ENCODE assay signal across 33 cellular contexts in the genomic region with DNA sequence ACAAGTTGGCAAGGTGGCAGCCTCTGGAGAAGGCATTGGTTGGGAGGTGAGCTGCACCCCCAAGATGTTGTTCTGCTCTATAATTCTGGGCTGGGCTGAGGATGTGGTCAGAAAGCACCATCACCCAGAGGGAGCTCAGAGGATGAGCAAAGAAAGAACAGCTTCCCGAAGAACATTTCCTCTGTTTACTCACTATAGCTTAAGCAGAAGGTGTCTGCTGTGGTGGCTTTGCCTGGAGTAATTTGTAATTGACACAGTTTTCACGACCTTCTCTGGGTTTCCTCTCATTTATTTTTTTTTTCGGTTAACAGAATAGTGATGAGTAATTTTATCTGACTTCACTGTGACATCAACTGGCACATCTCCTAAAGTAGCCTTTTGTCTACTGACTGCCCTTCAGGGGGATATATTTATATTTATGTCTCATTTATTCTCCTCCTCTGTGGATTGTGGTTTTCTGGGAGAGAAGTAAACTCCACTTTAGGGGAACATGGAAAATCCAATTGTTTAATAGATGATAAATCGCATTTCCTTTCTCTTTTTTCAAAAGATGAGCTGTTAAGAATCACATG. TPM values are rescaled to one million over a fixed set of nuclear protein-coding genes. Genes with fewer than 3 reads are reported as not detected.
DNase-seq lines count a peak whose midpoint lies in the region; ATAC-seq, FAIRE-seq and TF ChIP-seq lines count a peak whose summit lies in the region.
"Had no signal": no experiment of that assay in that cellular context is flagged by ENCODE, and none has a peak within 500 bp of the region (broad histone marks: within the 10 kb centered on the region; RNA-seq: fewer than 3 reads in every experiment).

No MANE protein-coding gene starts in this region.

- H3K27ac ChIP-seq in astrocyte (ENCODE audit: low read depth, low read length): no peak overlapping the region
- H3K27ac ChIP-seq in MM.1S (ENCODE audit: low read length): no peak overlapping the region
- H3K27ac ChIP-seq: A549, cardiac muscle cell, colonic mucosa, epithelial cell of prostate, foreskin keratinocyte, HL-60, ovary, stomach, tibial nerve had no signal

- H3K4me1 Mint-ChIP-seq in natural killer cell treated with Interleukin-12 subunit alpha and Interleukin-12 subunit beta and Interleukin-15 and Interleukin-18, amount 100 ng/mL, for 72 hours (ENCODE audit: low read depth in 2 of 2): peaks cover 18% of the 10 kb centered on the region in 2 donors
- peaks cover 5 to 6% of the 10 kb centered on the region in 2 donors for H3K4me1 Mint-ChIP-seq in natural killer cell
- no peaks in the 10 kb centered on the region for H3K4me1 Mint-ChIP-seq in astrocyte (ENCODE audit: low read depth, unreplicated experiment)
- peaks cover 5% of the 10 kb centered on the region for H3K4me1 Mint-ChIP-seq in activated T-helper 1 cell treated with anti-CD3 and anti-CD28 coated beads, Interleukin-12 subunit alpha, Interleukin-12 subunit beta, Interleukin-2, Interleukin-4 antibody, amounts not matched to agents 30 ng/mL and 10 ng/mL and 1 ng/mL, durations not matched to agents 14 hours and 24 hours and 36 hours (ENCODE audit: low read depth)
- H3K4me1 Mint-ChIP-seq: activated naive CD4-positive, alpha-beta T cell treated with anti-CD3 and anti-CD28 coated beads, Interleukin-2, amount 50 U/mL, for 24 hours; nephron progenitor cell had no signal

- no peak overlapping the region for H2AFZ ChIP-seq in astrocyte (ENCODE audit: low read depth, low read length)
- H2AFZ ChIP-seq in MM.1S (ENCODE audit: low read length): no peak overlapping the region

- no peaks in the 10 kb centered on the region for H3K9me2 ChIP-seq in MM.1S (replicated peaks; ENCODE audit: insufficient read depth, low read length)

- ATAC-seq in natural killer cell treated with Interleukin-12 subunit alpha and Interleukin-12 subunit beta and Interleukin-15 and Interleukin-18, amount 100 ng/mL, for 72 hours: peak; percentile 70 to 76
- ATAC-seq in natural killer cell: no peak
- ATAC-seq: A549; activated CD8-positive, alpha-beta memory T cell treated with anti-CD3 and anti-CD28 coated beads, Interleukin-2, amount 10 ng/mL, durations not matched to agents 7 days and 5 days; foreskin keratinocyte; mucosa of descending colon had no signal

- peak overlapping the region in 1 of 2 donors; percentile 73 for H3K27ac Mint-ChIP-seq in natural killer cell treated with Interleukin-12 subunit alpha and Interleukin-12 subunit beta and Interleukin-15 and Interleukin-18, amount 100 ng/mL, for 72 hours
- H3K27ac Mint-ChIP-seq in natural killer cell (no peak overlapping the region), astrocyte (ENCODE audit: unreplicated experiment) (no peak overlapping the region)
- H3K27ac Mint-ChIP-seq in activated T-helper 1 cell treated with anti-CD3 and anti-CD28 coated beads, Interleukin-12 subunit alpha, Interleukin-12 subunit beta, Interleukin-2, Interleukin-4 antibody, amounts not matched to agents 30 ng/mL and 10 ng/mL and 1 ng/mL, durations not matched to agents 14 hours and 24 hours and 36 hours: no peak overlapping the region
- H3K27ac Mint-ChIP-seq: activated CD8-positive, alpha-beta memory T cell treated with anti-CD3 and anti-CD28 coated beads, Interleukin-2, amount 10 ng/mL, durations not matched to agents 7 days and 5 days; activated naive CD4-positive, alpha-beta T cell treated with anti-CD3 and anti-CD28 coated beads, Interleukin-2, amount 50 U/mL, for 24 hours; nephron progenitor cell had no signal

- FAIRE-seq in astrocyte (lab: Jason Lieb, UNC) (no peak), GM12892 (lab: Jason Lieb, UNC) (no peak)
- FAIRE-seq: A549 had no signal

- no peaks in the 10 kb centered on the region for H3K4me1 ChIP-seq in astrocyte (ENCODE audit: insufficient read depth, low read length)
- H3K4me1 ChIP-seq in MM.1S (ENCODE audit: low read length): no peaks in the 10 kb centered on the region
- H3K4me1 ChIP-seq: A549, Caco-2, colonic mucosa, foreskin keratinocyte, stomach, tibial nerve had no signal

- H3K4me3 ChIP-seq in astrocyte (ENCODE audit: insufficient read depth, low read depth, low read length) (no peak overlapping the region), MM.1S (ENCODE audit: low read length) (no peak overlapping the region)
- H3K4me3 ChIP-seq: A549, cardiac muscle cell, colonic mucosa, lung, mucosa of descending colon, ovary, stomach, tibial nerve had no signal

- TF ChIP-seq CTCF in natural killer cell (IDR thresholded peaks at IDR 0.05) (no peak), astrocyte (IDR thresholded peaks at IDR 0.05; ENCODE audit: insufficient read depth, low read depth, low read length) (no peak), MM.1S (IDR thresholded peaks at IDR 0.05; ENCODE audit: low read length) (no peak)

- no peaks in the 10 kb centered on the region for H3K9me3 Mint-ChIP-seq in natural killer cell treated with Interleukin-12 subunit alpha and Interleukin-12 subunit beta and Interleukin-15 and Interleukin-18, amount 100 ng/mL, for 72 hours
- no peaks in the 10 kb centered on the region for H3K9me3 Mint-ChIP-seq in natural killer cell
- peaks cover 20% of the 10 kb centered on the region for H3K9me3 Mint-ChIP-seq in astrocyte (ENCODE audit: unreplicated experiment)
- H3K9me3 Mint-ChIP-seq in activated T-helper 1 cell treated with anti-CD3 and anti-CD28 coated beads, Interleukin-12 subunit alpha, Interleukin-12 subunit beta, Interleukin-2, Interleukin-4 antibody, amounts not matched to agents 30 ng/mL and 10 ng/mL and 1 ng/mL, durations not matched to agents 14 hours and 24 hours and 36 hours: no peaks in the 10 kb centered on the region
- H3K9me3 Mint-ChIP-seq: activated naive CD4-positive, alpha-beta T cell treated with anti-CD3 and anti-CD28 coated beads, Interleukin-2, amount 50 U/mL, for 24 hours had no signal

- no peak for TF ChIP-seq POLR2A in GM12892 (IDR thresholded peaks at IDR 0.05; ENCODE audit: low read depth, low read length)

- no peaks in the 10 kb centered on the region for H4K20me1 ChIP-seq in astrocyte (ENCODE audit: insufficient read depth, low read length)
- H4K20me1 ChIP-seq in MM.1S (ENCODE audit: insufficient read depth, low read length): no peaks in the 10 kb centered on the region

- H3K27me3 ChIP-seq in astrocyte (ENCODE audit: insufficient read depth, low read length) (peaks cover 2% of the 10 kb centered on the region), MM.1S (replicated peaks; ENCODE audit: insufficient read depth, low read length) (no peaks in the 10 kb centered on the region)
- H3K27me3 ChIP-seq: cardiac muscle cell, colonic mucosa, foreskin keratinocyte, ovary, stomach, tibial nerve had no signal

- intact Hi-C loops in natural killer cell (cut with micrococcal nuclease): no loop called here
- intact Hi-C loops in activated T-helper 1 cell treated with anti-CD3 and anti-CD28 coated beads, Interleukin-12 subunit alpha, Interleukin-12 subunit beta, Interleukin-2, Interleukin-4 antibody, amounts not matched to agents 30 ng/mL and 10 ng/mL and 1 ng/mL, durations not matched to agents 14 hours and 24 hours and 36 hours (cut with micrococcal nuclease): no loop called here

- no peaks in the 10 kb centered on the region for H3K36me3 Mint-ChIP-seq in natural killer cell treated with Interleukin-12 subunit alpha and Interleukin-12 subunit beta and Interleukin-15 and Interleukin-18, amount 100 ng/mL, for 72 hours
- no peaks in the 10 kb centered on the region for H3K36me3 Mint-ChIP-seq in natural killer cell
- H3K36me3 Mint-ChIP-seq in astrocyte (ENCODE audit: low read depth, unreplicated experiment): no peaks in the 10 kb centered on the region
- no peaks in the 10 kb centered on the region for H3K36me3 Mint-ChIP-seq in activated T-helper 1 cell treated with anti-CD3 and anti-CD28 coated beads, Interleukin-12 subunit alpha, Interleukin-12 subunit beta, Interleukin-2, Interleukin-4 antibody, amounts not matched to agents 30 ng/mL and 10 ng/mL and 1 ng/mL, durations not matched to agents 14 hours and 24 hours and 36 hours (ENCODE audit: low read depth)
- H3K36me3 Mint-ChIP-seq: activated CD8-positive, alpha-beta memory T cell treated with anti-CD3 and anti-CD28 coated beads, Interleukin-2, amount 10 ng/mL, durations not matched to agents 7 days and 5 days; activated naive CD4-positive, alpha-beta T cell treated with anti-CD3 and anti-CD28 coated beads, Interleukin-2, amount 50 U/mL, for 24 hours had no signal

- H3K9me3 ChIP-seq in astrocyte (ENCODE audit: insufficient read depth, low read depth, low read length): no peaks in the 10 kb centered on the region
- no peaks in the 10 kb centered on the region for H3K9me3 ChIP-seq in MM.1S (replicated peaks; ENCODE audit: insufficient read depth, low read length)
- H3K9me3 ChIP-seq: Caco-2, colonic mucosa, ovary had no signal

- H3F3A ChIP-seq in MM.1S (ENCODE audit: insufficient read depth, low read length): no peaks in the 10 kb centered on the region

- H3K27me3 Mint-ChIP-seq in natural killer cell treated with Interleukin-12 subunit alpha and Interleukin-12 subunit beta and Interleukin-15 and Interleukin-18, amount 100 ng/mL, for 72 hours: peaks cover 6 to 7% of the 10 kb centered on the region in 2 donors
- H3K27me3 Mint-ChIP-seq in natural killer cell (ENCODE audit: low read depth in 2 of 2) (peaks cover 0 to 8% of the 10 kb centered on the region in 2 donors), astrocyte (ENCODE audit: low read depth, unreplicated experiment) (peaks cover 11% of the 10 kb centered on the region)
- no peaks in the 10 kb centered on the region for H3K27me3 Mint-ChIP-seq in activated T-helper 1 cell treated with anti-CD3 and anti-CD28 coated beads, Interleukin-12 subunit alpha, Interleukin-12 subunit beta, Interleukin-2, Interleukin-4 antibody, amounts not matched to agents 30 ng/mL and 10 ng/mL and 1 ng/mL, durations not matched to agents 14 hours and 24 hours and 36 hours (ENCODE audit: insufficient read depth)
- H3K27me3 Mint-ChIP-seq: activated naive CD4-positive, alpha-beta T cell treated with anti-CD3 and anti-CD28 coated beads, Interleukin-2, amount 50 U/mL, for 24 hours had no signal

- H3K4me3 Mint-ChIP-seq in natural killer cell treated with Interleukin-12 subunit alpha and Interleukin-12 subunit beta and Interleukin-15 and Interleukin-18, amount 100 ng/mL, for 72 hours: peak overlapping the region; percentile 19
- H3K4me3 Mint-ChIP-seq in natural killer cell: no peak overlapping the region
- no peak overlapping the region for H3K4me3 Mint-ChIP-seq in astrocyte (ENCODE audit: unreplicated experiment)
- H3K4me3 Mint-ChIP-seq in activated T-helper 1 cell treated with anti-CD3 and anti-CD28 coated beads, Interleukin-12 subunit alpha, Interleukin-12 subunit beta, Interleukin-2, Interleukin-4 antibody, amounts not matched to agents 30 ng/mL and 10 ng/mL and 1 ng/mL, durations not matched to agents 14 hours and 24 hours and 36 hours: no peak overlapping the region
- H3K4me3 Mint-ChIP-seq: activated CD8-positive, alpha-beta memory T cell treated with anti-CD3 and anti-CD28 coated beads, Interleukin-2, amount 10 ng/mL, durations not matched to agents 7 days and 5 days; activated naive CD4-positive, alpha-beta T cell treated with anti-CD3 and anti-CD28 coated beads, Interleukin-2, amount 50 U/mL, for 24 hours; nephron progenitor cell had no signal

- H3K9ac ChIP-seq in astrocyte (ENCODE audit: low read length) (no peak overlapping the region), MM.1S (ENCODE audit: low read length) (no peak overlapping the region)

- no peaks in the 10 kb centered on the region for H3K36me3 ChIP-seq in astrocyte (ENCODE audit: insufficient read depth, low read length)
- no peaks in the 10 kb centered on the region for H3K36me3 ChIP-seq in MM.1S (replicated peaks; ENCODE audit: insufficient read depth, low read length)
- H3K36me3 ChIP-seq: cardiac muscle cell, colonic mucosa, ovary, stomach, tibial nerve had no signal

- H3K79me2 ChIP-seq in astrocyte (ENCODE audit: insufficient read depth, low read length): no peaks in the 10 kb centered on the region
- no peaks in the 10 kb centered on the region for H3K79me2 ChIP-seq in MM.1S (ENCODE audit: low read length)

- H3K4me2 ChIP-seq in astrocyte (ENCODE audit: low read length): no peak overlapping the region
- no peak overlapping the region for H3K4me2 ChIP-seq in MM.1S (ENCODE audit: low read depth, low read length)
- H3K4me2 ChIP-seq: A549 had no signal

- no peak for DNase-seq in natural killer cell treated with Interleukin-12 subunit alpha and Interleukin-12 subunit beta and Interleukin-15 and Interleukin-18, amount 100 ng/mL, for 72 hours (ENCODE audit: low spot score)
- DNase-seq in natural killer cell (no peak), NOMO-1 treated with DMSO at 0.1 percent for 48 hours (lab: John Stamatoyannopoulos, UW; ENCODE audit: unreplicated experiment) (peak; percentile 19), astrocyte (ENCODE audit: low read depth) (peak; percentile 34), stromal cell of bone marrow (ENCODE audit: low read depth) (peak; percentile 35), GM12892 (ENCODE audit: insufficient read length) (no peak), MM.1S (no peak)
- no peak for DNase-seq in activated T-helper 1 cell treated with anti-CD3 and anti-CD28 coated beads, Interleukin-12 subunit alpha, Interleukin-12 subunit beta, Interleukin-2, Interleukin-4 antibody, amounts not matched to agents 30 ng/mL and 10 ng/mL and 1 ng/mL, durations not matched to agents 14 hours and 24 hours and 36 hours (ENCODE audit: low spot score)
- DNase-seq: activated CD4-positive, CD25-positive, alpha-beta regulatory T cell; activated CD8-positive, alpha-beta memory T cell treated with anti-CD3 and anti-CD28 coated beads, Interleukin-2, amount 10 ng/mL, durations not matched to agents 7 days and 5 days; aorta; Caco-2; colonic mucosa; DMS79; effector CD8-positive, alpha-beta T cell; foreskin keratinocyte; mucosa of descending colon; NCI-H1092; NCI-H187; NCI-H2171 treated with DMSO at 0.1 percent for 48 hours; NCI-H524; nephron progenitor cell; ovary; retina; stimulated activated CD4-positive, alpha-beta T cell treated with anti-CD3 and anti-CD28 coated beads, Interleukin-2, amount 100 ng/mL, for 24 hours; stomach had no signal

RNA-seq across cellular contexts. Expression of a gene that starts 49.5 kb away (rescaled TPM):
- 1 to 10 TPM; 4.5 to 10.0 TPM for total RNA-seq in natural killer cell treated with Interleukin-12 subunit alpha and Interleukin-12 subunit beta and Interleukin-15 and Interleukin-18, amount 100 ng/mL, for 72 hours
- total RNA-seq in natural killer cell (1 to 10 TPM; 2.4 to 4.4 (median 4.3) TPM), astrocyte (9.5 and 10.2 TPM in 2 replicates)
- total RNA-seq in activated T-helper 1 cell treated with anti-CD3 and anti-CD28 coated beads, Interleukin-12 subunit alpha, Interleukin-12 subunit beta, Interleukin-2, Interleukin-4 antibody, amounts not matched to agents 30 ng/mL and 10 ng/mL and 1 ng/mL, durations not matched to agents 14 hours and 24 hours and 36 hours: 4.7 and 5.0 TPM in 2 replicates
- polyA plus RNA-seq in GM12892 (2012; ENCODE audit: missing spikeins): 2.1 TPM

Comparison
In these comparisons a context has a peak if more than half of its experiments do, and no peak if none do; other contexts are left out.
1. ATAC-seq: peak in natural killer cell treated with Interleukin-12 subunit alpha and Interleukin-12 subunit beta and Interleukin-15 and Interleukin-18, amount 100 ng/mL, for 72 hours (2 of 2); none in natural killer cell (0 of 3).
2. DNase-seq: peak in NOMO-1 treated with DMSO at 0.1 percent for 48 hours (single experiment), astrocyte (single experiment) and stromal cell of bone marrow (single experiment); none in natural killer cell treated with Interleukin-12 subunit alpha and Interleukin-12 subunit beta and Interleukin-15 and Interleukin-18, amount 100 ng/mL, for 72 hours (single experiment), natural killer cell (single experiment), activated T-helper 1 cell treated with anti-CD3 and anti-CD28 coated beads, Interleukin-12 subunit alpha, Interleukin-12 subunit beta, Interleukin-2, Interleukin-4 antibody, amounts not matched to agents 30 ng/mL and 10 ng/mL and 1 ng/mL, durations not matched to agents 14 hours and 24 hours and 36 hours (single experiment), GM12892 (single experiment) and MM.1S (single experiment).